ENCODE assay signal across 11 cellular contexts in genomic region chr6:63553208-63553607, GRCh38. TPM values are rescaled to one million over a fixed set of nuclear protein-coding genes. Genes with fewer than 3 reads are reported as not detected.
DNase-seq lines count a peak whose midpoint lies in the region; ATAC-seq and TF ChIP-seq lines count a peak whose summit lies in the region.
"Had no signal": no experiment of that assay in that cellular context is flagged by ENCODE, and none has a peak within 500 bp of the region (broad histone marks: within the 10 kb centered on the region; RNA-seq: fewer than 3 reads in every experiment).

No MANE protein-coding gene starts in this region.

- BruUV-seq in OCI-LY7 (replicated peaks; lab: Mats Ljungman, UMichigan) (no TSS peak), Calu3 (replicated peaks; lab: Mats Ljungman, UMichigan) (no TSS peak)

- H3K4me1 Mint-ChIP-seq in Calu3 (ENCODE audit: low read depth, unreplicated experiment), result peaks cover 9% of the 10 kb centered on the region

- no peak overlapping the region for H3K4me2 ChIP-seq in OCI-LY7 (ENCODE audit: low read length)

- TF ChIP-seq CTCF in mucosa of descending colon (IDR thresholded peaks at IDR 0.05) (no peak), OCI-LY7 (conservative IDR thresholded peaks at IDR 0.05; ENCODE audit: low read length) (no peak), Calu3 (IDR thresholded peaks at IDR 0.05; ENCODE audit: unreplicated experiment) (no peak)

- H3K27me3 Mint-ChIP-seq in Calu3 (ENCODE audit: unreplicated experiment), result no peaks in the 10 kb centered on the region

- no peak overlapping the region for H3K4me3 Mint-ChIP-seq in Calu3 (ENCODE audit: low read depth, unreplicated experiment)

- no peaks in the 10 kb centered on the region for H4K20me1 ChIP-seq in OCI-LY7 (ENCODE audit: insufficient read depth, low read length)

- no peaks in the 10 kb centered on the region for H3K9me3 Mint-ChIP-seq in Calu3 (ENCODE audit: low read depth, unreplicated experiment)

- no peaks in the 10 kb centered on the region for H3K9me2 ChIP-seq in OCI-LY7 (ENCODE audit: insufficient read depth, low read length)

- CTCF ChIA-PET in OCI-LY7 (lab: Charles Lee; ENCODE audit: unreplicated experiment), result no interaction called here
- CTCF ChIA-PET in Calu3 (lab: Charles Lee), result interaction anchor here (0.9 kb wide), 1 partner anchor 26 kb away, joined by 3 read pairs; no protein-coding TSS in a partner anchor

- peaks cover 7% of the 10 kb centered on the region for H3K4me1 ChIP-seq in mucosa of descending colon (ENCODE audit: low read depth)
- no peaks in the 10 kb centered on the region for H3K4me1 ChIP-seq in OCI-LY7 (ENCODE audit: insufficient read depth, low read length, poor library complexity, severe bottlenecking)
- H3K4me1 ChIP-seq: tibial artery had no signal

- H3K4me3 ChIP-seq in mucosa of descending colon (no peak overlapping the region), OCI-LY7 (ENCODE audit: low read depth, low read length, poor library complexity, severe bottlenecking) (no peak overlapping the region)
- H3K4me3 ChIP-seq: tibial artery had no signal

- POLR2A ChIA-PET in OCI-LY7 (lab: Charles Lee), result interaction anchor here (0.5 kb wide), 1 partner anchor 111 kb away, joined by 3 read pairs; no protein-coding TSS in a partner anchor

- no peaks in the 10 kb centered on the region for H3K79me2 ChIP-seq in OCI-LY7 (ENCODE audit: insufficient read depth, low read depth, low read length)

- DNase-seq in mucosa of descending colon, result no peak
- no peak for DNase-seq in OCI-LY7 (ENCODE audit: low spot score)
- no peak for DNase-seq in Calu3
- no peak for DNase-seq in SKM-1 treated with dmso at 0.1 percent for 144 hours (lab: John Stamatoyannopoulos, UW; ENCODE audit: unreplicated experiment)
- DNase-seq: activated CD4-positive, CD25-positive, alpha-beta regulatory T cell; amniotic stem cell; NCI-H1092; tibial artery had no signal

- H3K36me3 Mint-ChIP-seq in Calu3 (ENCODE audit: insufficient read depth, unreplicated experiment), result no peaks in the 10 kb centered on the region

- no peak overlapping the region for H2AFZ ChIP-seq in OCI-LY7 (ENCODE audit: low read length)

- H3K36me3 ChIP-seq in mucosa of descending colon (ENCODE audit: low read depth) (no peaks in the 10 kb centered on the region), OCI-LY7 (ENCODE audit: insufficient read depth, low read length) (no peaks in the 10 kb centered on the region)
- H3K36me3 ChIP-seq: tibial artery had no signal

- intact Hi-C loops in mucosa of descending colon (cut with DNase I, micrococcal nuclease) (no loop called here), OCI-LY7 (cut with micrococcal nuclease; ENCODE audit: unreplicated experiment) (no loop called here), Calu3 (cut with micrococcal nuclease; ENCODE audit: unreplicated experiment) (no loop called here)

- no peak overlapping the region for H3K27ac Mint-ChIP-seq in Calu3 (ENCODE audit: unreplicated experiment)

- H3K27ac ChIP-seq in OCI-LY7 (ENCODE audit: low read depth, low read length, poor library complexity, severe bottlenecking), result no peak overlapping the region
- H3K27ac ChIP-seq: tibial artery had no signal

- no peaks in the 10 kb centered on the region for H3K9me3 ChIP-seq in mucosa of descending colon
- H3K9me3 ChIP-seq in OCI-LY7 (ENCODE audit: low read length), result no peaks in the 10 kb centered on the region
- H3K9me3 ChIP-seq: tibial artery had no signal

- ATAC-seq in GM19025 (IDR thresholded peaks at IDR 0.05; ENCODE audit: low read depth, unreplicated experiment), result peak; percentile 99
- peak; percentile 98 for ATAC-seq in GM21717 (IDR thresholded peaks at IDR 0.05; ENCODE audit: unreplicated experiment)
- ATAC-seq in HG03175 (IDR thresholded peaks at IDR 0.05; ENCODE audit: unreplicated experiment), result peak; percentile 99
- peak; percentile 36 for ATAC-seq in mucosa of descending colon

RNA-seq across cellular contexts. Expression of gene PTP4A1, which starts 19.1 kb away (rescaled TPM):
- total RNA-seq in mucosa of descending colon (100 to 1,000 TPM; 112 to 177 (median 147) TPM), OCI-LY7 (2022) (74.7 and 76.0 TPM in 2 replicates), Calu3 (2022) (97.3 and 110 TPM in 2 replicates)
- 20.9 and 21.2 TPM in 2 replicates for total RNA-seq in OCI-LY7 (2014; rRNA removed; shearing (Covaris generic))

Comparison
In these comparisons a context has a peak if more than half of its experiments do, and no peak if none do; other contexts are left out.
1. ATAC-seq: peak in every context shown above with its lines; median percentile 99 in GM19025; 99 in HG03175; 98 in GM21717; 36 in mucosa of descending colon.